20 cellular contexts compared by ENCODE assay signal in genomic region chr6:9697263-9697931, GRCh38.
DNase-seq lines count a peak whose midpoint lies in the region; ATAC-seq lines count a peak whose summit lies in the region.
"Had no signal": no experiment of that assay in that cellular context is flagged by ENCODE, and none has a peak within 500 bp of the region (broad histone marks: within the 10 kb centered on the region; RNA-seq: fewer than 3 reads in every experiment).

No MANE protein-coding gene starts in this region.

- ATAC-seq in left lobe of liver (peak; percentile 89), HG03571 (IDR thresholded peaks at IDR 0.05; ENCODE audit: unreplicated experiment) (no peak), HG02973 (IDR thresholded peaks at IDR 0.05; ENCODE audit: unreplicated experiment) (no peak)
- ATAC-seq: GM12878, GM23338, HCT116 had no signal

- peak; percentile 23 for DNase-seq in NCI-H748 (lab: John Stamatoyannopoulos, UW; ENCODE audit: unreplicated experiment)
- no peak for DNase-seq in NCI-H748 treated with DMSO at 0.1 percent for 48 hours (lab: John Stamatoyannopoulos, UW)
- peak; percentile 42 to 68 for DNase-seq in NCI-H526 (lab: John Stamatoyannopoulos, UW)
- DNase-seq in left lobe of liver (ENCODE audit: low spot score) = no peak
- peak; percentile 2 for DNase-seq in renal cortical epithelial cell (ENCODE audit: low read depth)
- no peak for DNase-seq in DMS153 treated with DMSO at 0.1 percent for 48 hours (lab: John Stamatoyannopoulos, UW; ENCODE audit: unreplicated experiment)
- DNase-seq: 8988T; C1 segment of cervical spinal cord; Caco-2; CD4-positive, alpha-beta memory T cell; DMS153; DMS79; EL; GDM1; H9 had no signal

Comparison
In these comparisons a context has a peak if more than half of its experiments do, and no peak if none do; other contexts are left out.
1. DNase-seq: peak in NCI-H748 (single experiment), NCI-H526 (2 of 2) and renal cortical epithelial cell (single experiment); none in NCI-H748 treated with DMSO at 0.1 percent for 48 hours (single experiment), left lobe of liver (single experiment) and DMS153 treated with DMSO at 0.1 percent for 48 hours (single experiment).